ENCODE assay signal across 8 cellular contexts in the genomic region with DNA sequence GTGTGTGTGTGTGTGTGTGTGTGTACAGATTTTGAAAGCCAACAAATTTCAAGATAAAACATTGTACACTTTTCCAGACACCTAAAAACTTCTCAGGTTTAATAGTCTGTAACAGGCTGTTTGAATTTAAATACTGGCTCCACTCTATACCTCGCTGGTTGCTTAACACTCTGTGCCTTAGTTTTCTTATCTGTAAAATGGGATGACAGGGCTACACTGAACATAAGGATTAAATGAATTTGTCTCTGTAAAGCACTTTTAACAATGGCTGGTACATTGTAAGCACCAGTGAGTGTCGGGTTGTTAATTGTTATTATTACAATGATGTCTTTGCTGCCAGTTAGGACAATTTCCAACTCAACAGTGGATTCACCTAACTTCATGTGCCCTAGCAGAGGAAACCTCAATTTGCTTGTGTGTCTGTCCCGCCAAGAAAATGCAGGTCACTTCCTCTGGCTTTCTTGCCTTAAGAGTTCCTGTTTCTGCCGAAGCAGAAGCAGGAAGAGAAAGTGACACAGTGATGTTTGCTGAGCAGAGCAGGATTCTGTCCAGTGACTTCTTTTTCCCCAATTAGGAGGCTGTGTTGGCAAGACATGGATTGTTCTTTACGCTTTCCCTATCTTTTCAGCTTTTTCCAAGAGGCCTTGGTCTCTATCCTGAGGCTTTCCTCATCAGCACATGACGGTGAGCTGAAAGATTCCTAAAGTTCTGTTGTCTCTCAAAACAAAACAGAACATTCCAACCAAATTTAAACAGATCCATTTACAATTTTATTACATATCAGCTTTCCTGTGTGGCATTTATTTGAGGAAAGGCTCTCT.
A peak's percentile ranks its signal among the peaks of the same experiment; 100 is the strongest.
DNase-seq lines count a peak whose midpoint lies in the region; ATAC-seq and TF ChIP-seq lines count a peak whose summit lies in the region.

No MANE protein-coding gene starts in this region.

- H3K14ac ChIP-seq in neuronal stem cell (ENCODE audit: low read length), result no peak overlapping the region

- H3K9me3 ChIP-seq in duodenal mucosa (ENCODE audit: control insufficient read depth in 1 of 2, low read length in 2 of 2), result no peaks in the 10 kb centered on the region
- H3K9me3 ChIP-seq in neuronal stem cell (replicated peaks in 1 of 2; ENCODE audit: control insufficient read depth in 2 of 2, insufficient read depth in 1 of 2, low read depth in 1 of 2, low read length in 2 of 2), result no peaks in the 10 kb centered on the region
- no peaks in the 10 kb centered on the region for H3K9me3 ChIP-seq in A673 (ENCODE audit: low read depth, low read length, poor library complexity, severe bottlenecking)

- no peak overlapping the region for H3K23ac ChIP-seq in neuronal stem cell (ENCODE audit: low read depth, low read length, poor library complexity)

- no peaks in the 10 kb centered on the region for H3K27me3 Mint-ChIP-seq in activated CD8-positive, alpha-beta memory T cell treated with anti-CD3 and anti-CD28 coated beads, Interleukin-2, amount 10 ng/mL, durations not matched to agents 7 days and 5 days

- H3K18ac ChIP-seq in neuronal stem cell (ENCODE audit: low read length), result no peak overlapping the region

- H2BK15ac ChIP-seq in neuronal stem cell (ENCODE audit: low read length), result no peak overlapping the region

- no peak overlapping the region for H3K4me2 ChIP-seq in neuronal stem cell (ENCODE audit: insufficient read depth, low read length, poor library complexity, severe bottlenecking)

- peak; percentile 68 for DNase-seq in activated CD8-positive, alpha-beta memory T cell treated with anti-CD3 and anti-CD28 coated beads, Interleukin-2, amount 10 ng/mL, durations not matched to agents 7 days and 5 days
- no peak for DNase-seq in activated CD8-positive, alpha-beta memory T cell treated with anti-CD3 and anti-CD28 coated beads, Interleukin-2, amount 50 U/mL, for 48 hours
- DNase-seq in SIG-M5 treated with dmso at 0.1 percent for 504 hours (lab: John Stamatoyannopoulos, UW; ENCODE audit: unreplicated experiment) (peak; percentile 87), neuronal stem cell (ENCODE audit: low spot score) (no peak), A673 (ENCODE audit: low spot score) (no peak), cerebellar cortex (ENCODE audit: low spot score) (no peak)

- peaks cover 5% of the 10 kb centered on the region for H3K9me3 Mint-ChIP-seq in activated CD8-positive, alpha-beta memory T cell treated with anti-CD3 and anti-CD28 coated beads, Interleukin-2, amount 10 ng/mL, durations not matched to agents 7 days and 5 days (ENCODE audit: low read depth)

- intact Hi-C loops in A673 (cut with micrococcal nuclease; ENCODE audit: unreplicated experiment), result no loop called here

- H3K27ac ChIP-seq in duodenal mucosa (ENCODE audit: low read depth, low read length) (peak overlapping the region; percentile 23), neuronal stem cell (replicated peaks; ENCODE audit: low read length) (peak overlapping the region; percentile 15), A673 (ENCODE audit: low read depth, low read length, poor library complexity, severe bottlenecking) (no peak overlapping the region)

- H4K91ac ChIP-seq in neuronal stem cell (ENCODE audit: low read depth, low read length, poor library complexity), result no peak overlapping the region

- no peak overlapping the region for H2BK12ac ChIP-seq in neuronal stem cell (ENCODE audit: low read length)

- H3K36me3 ChIP-seq in duodenal mucosa (ENCODE audit: control insufficient read depth in 1 of 2, insufficient read depth in 2 of 2, low read length in 2 of 2) (no peaks in the 10 kb centered on the region), neuronal stem cell (replicated peaks in 1 of 2; ENCODE audit: control insufficient read depth in 2 of 2, insufficient read depth in 2 of 2, low read length in 2 of 2) (no peaks in the 10 kb centered on the region), A673 (ENCODE audit: insufficient read depth, low read length, poor library complexity, severe bottlenecking) (no peaks in the 10 kb centered on the region)

- peak overlapping the region; percentile 94 for H3K27ac Mint-ChIP-seq in activated CD8-positive, alpha-beta memory T cell treated with anti-CD3 and anti-CD28 coated beads, Interleukin-2, amount 10 ng/mL, durations not matched to agents 7 days and 5 days

- CTCF ChIA-PET in activated CD8-positive, alpha-beta memory T cell treated with anti-CD3 and anti-CD28 coated beads, Interleukin-2, amount 10 ng/mL, durations not matched to agents 7 days and 5 days (lab: Charles Lee), result interaction anchor here (1.0 to 2.4 kb wide), 5 partner anchors 14 to 154 kb away, joined by 3 to 11 read pairs (median 5); a partner anchor contains a TSS
- CTCF ChIA-PET in A673 (lab: Charles Lee), result no interaction called here

- no peak overlapping the region for H2AK5ac ChIP-seq in neuronal stem cell (ENCODE audit: low read depth, low read length)

- no peak for TF ChIP-seq CTCF in A673 (conservative IDR thresholded peaks at IDR 0.05; ENCODE audit: low read depth, low read length)

- peak overlapping the region; percentile 68 for H2AFZ ChIP-seq in neuronal stem cell (ENCODE audit: low read length)

- no peak overlapping the region for H2BK5ac ChIP-seq in neuronal stem cell (ENCODE audit: low read length)

- peaks cover 0 to 15% of the 10 kb centered on the region in 2 donors for H3K4me1 ChIP-seq in duodenal mucosa (ENCODE audit: control insufficient read depth in 1 of 2, insufficient read depth in 2 of 2, low read length in 2 of 2)
- peaks cover 9 to 13% of the 10 kb centered on the region in 2 donors for H3K4me1 ChIP-seq in neuronal stem cell (ENCODE audit: control insufficient read depth in 2 of 2, insufficient read depth in 1 of 2, low read depth in 1 of 2, low read length in 2 of 2)
- H3K4me1 ChIP-seq in A673 (ENCODE audit: insufficient read depth, low read length, poor library complexity, severe bottlenecking), result peaks cover 7% of the 10 kb centered on the region

- peaks cover 36% of the 10 kb centered on the region for H3K4me1 Mint-ChIP-seq in activated CD8-positive, alpha-beta memory T cell treated with anti-CD3 and anti-CD28 coated beads, Interleukin-2, amount 10 ng/mL, durations not matched to agents 7 days and 5 days

- no peak overlapping the region for H4K8ac ChIP-seq in neuronal stem cell (ENCODE audit: low read depth, low read length)

- POLR2A ChIA-PET in A673 (lab: Charles Lee; ENCODE audit: low non-redundant PET), result no interaction called here

- no peak overlapping the region for H3K4ac ChIP-seq in neuronal stem cell (ENCODE audit: low read length)

- peak overlapping the region; percentile 28 to 38 for H3K9ac ChIP-seq in duodenal mucosa (ENCODE audit: low read depth in 1 of 2, low read length in 2 of 2)
- no peak overlapping the region for H3K9ac ChIP-seq in neuronal stem cell (ENCODE audit: low read depth, low read length, poor library complexity)

- no CpG with 5 or more reads among the region's 6 CpGs for WGBS in neuronal stem cell (ENCODE audit: extremely low coverage in 2 of 2, insufficient read length in 2 of 2, insufficient replicate concordance in 1 of 2), 2 donors

- peaks cover 18% of the 10 kb centered on the region for H3K36me3 Mint-ChIP-seq in activated CD8-positive, alpha-beta memory T cell treated with anti-CD3 and anti-CD28 coated beads, Interleukin-2, amount 10 ng/mL, durations not matched to agents 7 days and 5 days

- peak overlapping the region; percentile 73 for H3K4me3 Mint-ChIP-seq in activated CD8-positive, alpha-beta memory T cell treated with anti-CD3 and anti-CD28 coated beads, Interleukin-2, amount 10 ng/mL, durations not matched to agents 7 days and 5 days

- H3K4me3 ChIP-seq in duodenal mucosa (ENCODE audit: low read depth in 1 of 2, low read length in 2 of 2) (peak overlapping the region; percentile 9 to 40), neuronal stem cell (ENCODE audit: low read length in 2 of 2) (no peak overlapping the region), A673 (ENCODE audit: low read depth, low read length, poor library complexity, severe bottlenecking) (no peak overlapping the region)

- ATAC-seq in activated CD8-positive, alpha-beta memory T cell treated with anti-CD3 and anti-CD28 coated beads, Interleukin-2, amount 10 ng/mL, durations not matched to agents 7 days and 5 days, result peak; percentile 59
- ATAC-seq in HG02943 (IDR thresholded peaks at IDR 0.05; ENCODE audit: low read depth, unreplicated experiment), result peak; percentile 73

- no peak overlapping the region for H2BK120ac ChIP-seq in neuronal stem cell (ENCODE audit: low read depth, low read length)

- H3K79me1 ChIP-seq in neuronal stem cell (ENCODE audit: low read depth, low read length), result no peaks in the 10 kb centered on the region

- BruUV-seq in A673 (replicated peaks; lab: Mats Ljungman, UMichigan), result no TSS peak

- H3K27me3 ChIP-seq in duodenal mucosa (ENCODE audit: control insufficient read depth in 1 of 2, insufficient read depth in 2 of 2, low read length in 2 of 2), result no peaks in the 10 kb centered on the region
- H3K27me3 ChIP-seq in neuronal stem cell (ENCODE audit: control insufficient read depth in 3 of 3, insufficient read depth in 3 of 3, low read depth in 1 of 3, low read length in 3 of 3), result no peaks in the 10 kb centered on the region
- H3K27me3 ChIP-seq in A673 (replicated peaks; ENCODE audit: insufficient read depth, low read depth, low read length, poor library complexity), result no peaks in the 10 kb centered on the region

Comparison
In these comparisons a context has a peak if more than half of its experiments do, and no peak if none do; other contexts are left out.
1. DNase-seq: peak in activated CD8-positive, alpha-beta memory T cell treated with anti-CD3 and anti-CD28 coated beads, Interleukin-2, amount 10 ng/mL, durations not matched to agents 7 days and 5 days (single experiment) and SIG-M5 treated with dmso at 0.1 percent for 504 hours (single experiment); none in activated CD8-positive, alpha-beta memory T cell treated with anti-CD3 and anti-CD28 coated beads, Interleukin-2, amount 50 U/mL, for 48 hours (single experiment), neuronal stem cell (single experiment), A673 (single experiment) and cerebellar cortex (single experiment).
2. H3K4me3 ChIP-seq: peak in duodenal mucosa (2 of 2); none in neuronal stem cell (0 of 2) and A673 (single experiment).